ENCODE assay signal across 1 cellular context in the genomic region with DNA sequence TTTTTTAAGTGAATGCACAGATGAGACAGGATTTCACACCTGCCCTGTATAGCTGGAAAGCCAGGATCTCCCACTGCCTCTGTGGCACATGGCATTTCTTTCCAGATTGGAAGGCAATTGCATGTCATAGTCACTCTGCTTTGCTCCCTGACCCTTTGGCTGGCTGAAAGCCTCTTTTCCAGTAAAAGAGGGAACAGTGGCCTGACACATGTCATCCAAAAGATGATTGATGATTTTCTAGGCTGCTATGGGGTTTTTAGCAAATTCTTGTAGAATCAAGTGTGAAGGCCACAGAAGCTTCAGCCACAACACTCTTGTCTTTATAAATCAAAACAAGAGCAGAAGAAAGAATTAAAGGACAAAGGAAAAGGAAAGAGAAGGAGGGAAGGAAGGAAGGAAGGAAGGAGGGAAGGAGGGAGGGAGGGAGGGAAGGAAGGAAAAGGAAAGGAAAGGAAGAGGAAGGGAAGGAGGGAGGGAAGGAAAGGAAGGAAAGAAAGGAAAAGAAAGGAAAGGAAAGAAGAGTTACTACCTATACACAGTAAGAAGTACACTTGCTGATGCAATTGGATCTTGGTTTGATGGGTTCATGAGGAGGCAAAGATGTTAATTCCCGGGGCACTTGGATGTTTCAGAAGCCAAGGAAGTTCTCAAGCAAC.
TF ChIP-seq lines count a peak whose summit lies in the region.

No MANE protein-coding gene starts in this region.

TF ChIP-seq in K562, 482 proteins besides CTCF, POLR2A, EP300 and RAD21 (continued from another document):
- TF ChIP-seq, protein P1, sequence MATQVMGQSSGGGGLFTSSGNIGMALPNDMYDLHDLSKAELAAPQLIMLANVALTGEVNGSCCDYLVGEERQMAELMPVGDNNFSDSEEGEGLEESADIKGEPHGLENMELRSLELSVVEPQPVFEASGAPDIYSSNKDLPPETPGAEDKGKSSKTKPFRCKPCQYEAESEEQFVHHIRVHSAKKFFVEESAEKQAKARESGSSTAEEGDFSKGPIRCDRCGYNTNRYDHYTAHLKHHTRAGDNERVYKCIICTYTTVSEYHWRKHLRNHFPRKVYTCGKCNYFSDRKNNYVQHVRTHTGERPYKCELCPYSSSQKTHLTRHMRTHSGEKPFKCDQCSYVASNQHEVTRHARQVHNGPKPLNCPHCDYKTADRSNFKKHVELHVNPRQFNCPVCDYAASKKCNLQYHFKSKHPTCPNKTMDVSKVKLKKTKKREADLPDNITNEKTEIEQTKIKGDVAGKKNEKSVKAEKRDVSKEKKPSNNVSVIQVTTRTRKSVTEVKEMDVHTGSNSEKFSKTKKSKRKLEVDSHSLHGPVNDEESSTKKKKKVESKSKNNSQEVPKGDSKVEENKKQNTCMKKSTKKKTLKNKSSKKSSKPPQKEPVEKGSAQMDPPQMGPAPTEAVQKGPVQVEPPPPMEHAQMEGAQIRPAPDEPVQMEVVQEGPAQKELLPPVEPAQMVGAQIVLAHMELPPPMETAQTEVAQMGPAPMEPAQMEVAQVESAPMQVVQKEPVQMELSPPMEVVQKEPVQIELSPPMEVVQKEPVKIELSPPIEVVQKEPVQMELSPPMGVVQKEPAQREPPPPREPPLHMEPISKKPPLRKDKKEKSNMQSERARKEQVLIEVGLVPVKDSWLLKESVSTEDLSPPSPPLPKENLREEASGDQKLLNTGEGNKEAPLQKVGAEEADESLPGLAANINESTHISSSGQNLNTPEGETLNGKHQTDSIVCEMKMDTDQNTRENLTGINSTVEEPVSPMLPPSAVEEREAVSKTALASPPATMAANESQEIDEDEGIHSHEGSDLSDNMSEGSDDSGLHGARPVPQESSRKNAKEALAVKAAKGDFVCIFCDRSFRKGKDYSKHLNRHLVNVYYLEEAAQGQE (CRISPR knock-in tag; IDR thresholded peaks at IDR 0.05; ENCODE audit: low read depth): no peak
